8 cellular contexts compared by ENCODE assay signal in genomic region chr10:75294866-75295692, GRCh38.
DNase-seq lines count a peak whose midpoint lies in the region; ATAC-seq lines count a peak whose summit lies in the region.

No MANE protein-coding gene starts in this region.

- no peaks in the 10 kb centered on the region for H3K36me3 Mint-ChIP-seq in effector memory CD8-positive, alpha-beta T cell (ENCODE audit: insufficient read depth)
- no peaks in the 10 kb centered on the region for H3K36me3 Mint-ChIP-seq in memory B cell

- H3K27me3 Mint-ChIP-seq in effector memory CD8-positive, alpha-beta T cell = peaks cover 30 to 32% of the 10 kb centered on the region in 2 donors
- H3K27me3 Mint-ChIP-seq in memory B cell = peaks cover 17% of the 10 kb centered on the region

- peak; percentile 66 for ATAC-seq in HG03196 (IDR thresholded peaks at IDR 0.05; ENCODE audit: unreplicated experiment)
- ATAC-seq in effector memory CD8-positive, alpha-beta T cell (replicated peaks) = peak; percentile 85
- peak; percentile 74 for ATAC-seq in memory B cell (ENCODE audit: low read depth)

- no peak overlapping the region for H3K27ac Mint-ChIP-seq in effector memory CD8-positive, alpha-beta T cell
- peak overlapping the region; percentile 10 for H3K27ac Mint-ChIP-seq in memory B cell

- no peak overlapping the region for H3K4me3 Mint-ChIP-seq in effector memory CD8-positive, alpha-beta T cell
- no peak overlapping the region for H3K4me3 Mint-ChIP-seq in memory B cell

- DNase-seq in SIG-M5 treated with dmso at 0.1 percent for 504 hours (lab: John Stamatoyannopoulos, UW; ENCODE audit: unreplicated experiment) = peak; percentile 39
- no peak for DNase-seq in SIG-M5 (lab: John Stamatoyannopoulos, UW)
- DNase-seq in NCI-H69 (lab: John Stamatoyannopoulos, UW) = peak; percentile 86
- DNase-seq in activated CD8-positive, alpha-beta memory T cell treated with anti-CD3 and anti-CD28 coated beads for 48 hours (ENCODE audit: low read depth in 2 of 3, low spot score in 2 of 3) = peak; percentile 27 to 48 (median 35)
- DNase-seq in effector memory CD8-positive, alpha-beta T cell = peak; percentile 37 to 42 (median 38)
- DNase-seq in memory B cell (ENCODE audit: low spot score in 2 of 2) = peak; percentile 33 to 55
- DNase-seq in stimulated activated CD8-positive, alpha-beta memory T cell treated with anti-CD3 and anti-CD28 coated beads, Interleukin-12 subunit alpha, Interleukin-12 subunit beta, amount 100 ng/mL, for 1 hour (ENCODE audit: low read depth) = peak; percentile 33

- peaks cover 0 to 4% of the 10 kb centered on the region in 2 donors for H3K4me1 Mint-ChIP-seq in effector memory CD8-positive, alpha-beta T cell (ENCODE audit: low read depth in 2 of 2)
- H3K4me1 Mint-ChIP-seq in memory B cell = peaks cover 2% of the 10 kb centered on the region

- H3K9me3 Mint-ChIP-seq in effector memory CD8-positive, alpha-beta T cell = peaks cover 0 to 5% of the 10 kb centered on the region in 2 donors
- peaks cover 5% of the 10 kb centered on the region for H3K9me3 Mint-ChIP-seq in memory B cell
